10 cellular contexts compared by ENCODE assay signal in genomic region chr2:206804326-206804725, GRCh38.
"Had no signal": no experiment of that assay in that cellular context is flagged by ENCODE, and none has a peak within 500 bp of the region (broad histone marks: within the 10 kb centered on the region; RNA-seq: fewer than 3 reads in every experiment).

No MANE protein-coding gene starts in this region.

- H3K9me3 Mint-ChIP-seq: activated CD4-positive, alpha-beta T cell treated with anti-CD3 and anti-CD28 coated beads, Interleukin-2, amount 10 ng/mL, durations not matched to agents 24 days and 14 days; activated naive CD4-positive, alpha-beta T cell treated with anti-CD3 and anti-CD28 coated beads for 36 hours; natural killer cell treated with Interleukin-12 subunit alpha and Interleukin-12 subunit beta and Interleukin-15 and Interleukin-18, amount 100 ng/mL, for 72 hours; stimulated activated naive CD8-positive, alpha-beta T cell treated with anti-CD3 and anti-CD28 coated beads, Interleukin-15, Interleukin-2, amounts not matched to agents 100 ng/mL and 50 ng/mL, for 24 hours had no signal

- H3K4me3 ChIP-seq: prostate gland, tibial artery had no signal

- H3K4me3 Mint-ChIP-seq: activated CD4-positive, alpha-beta T cell treated with anti-CD3 and anti-CD28 coated beads, Interleukin-2, amount 10 ng/mL, durations not matched to agents 24 days and 14 days; activated naive CD4-positive, alpha-beta T cell treated with anti-CD3 and anti-CD28 coated beads for 36 hours; natural killer cell treated with Interleukin-12 subunit alpha and Interleukin-12 subunit beta and Interleukin-15 and Interleukin-18, amount 100 ng/mL, for 72 hours; stimulated activated naive CD8-positive, alpha-beta T cell treated with anti-CD3 and anti-CD28 coated beads, Interleukin-15, Interleukin-2, amounts not matched to agents 100 ng/mL and 50 ng/mL, for 24 hours had no signal

- H3K27ac Mint-ChIP-seq: activated CD4-positive, alpha-beta T cell treated with anti-CD3 and anti-CD28 coated beads, Interleukin-2, amount 10 ng/mL, durations not matched to agents 24 days and 14 days; activated naive CD4-positive, alpha-beta T cell treated with anti-CD3 and anti-CD28 coated beads for 36 hours; natural killer cell treated with Interleukin-12 subunit alpha and Interleukin-12 subunit beta and Interleukin-15 and Interleukin-18, amount 100 ng/mL, for 72 hours; stimulated activated naive CD8-positive, alpha-beta T cell treated with anti-CD3 and anti-CD28 coated beads, Interleukin-15, Interleukin-2, amounts not matched to agents 100 ng/mL and 50 ng/mL, for 24 hours had no signal

- H3K36me3 Mint-ChIP-seq: natural killer cell treated with Interleukin-12 subunit alpha and Interleukin-12 subunit beta and Interleukin-15 and Interleukin-18, amount 100 ng/mL, for 72 hours had no signal

- H3K4me1 ChIP-seq: prostate gland had no signal

- DNase-seq: activated CD4-positive, alpha-beta T cell treated with anti-CD3 and anti-CD28 coated beads, Interleukin-2, amount 10 ng/mL, durations not matched to agents 24 days and 14 days; activated naive CD4-positive, alpha-beta T cell treated with anti-CD3 and anti-CD28 coated beads for 36 hours; effector memory CD4-positive, alpha-beta T cell; stimulated activated CD4-positive, alpha-beta T cell treated with anti-CD3 and anti-CD28 coated beads, Interleukin-4, amount 100 ng/mL, for 1 hour; T1000; tibial artery; WERI-Rb-1 had no signal

- H3K27me3 ChIP-seq: tibial artery had no signal

- H3K9me3 ChIP-seq: prostate gland, tibial artery had no signal

- ATAC-seq: natural killer cell treated with Interleukin-12 subunit alpha and Interleukin-12 subunit beta and Interleukin-15 and Interleukin-18, amount 100 ng/mL, for 72 hours had no signal

- H3K27ac ChIP-seq: prostate gland, tibial artery, WERI-Rb-1 had no signal

- H3K27me3 Mint-ChIP-seq: activated CD4-positive, alpha-beta T cell treated with anti-CD3 and anti-CD28 coated beads, Interleukin-2, amount 10 ng/mL, durations not matched to agents 24 days and 14 days; natural killer cell treated with Interleukin-12 subunit alpha and Interleukin-12 subunit beta and Interleukin-15 and Interleukin-18, amount 100 ng/mL, for 72 hours; stimulated activated naive CD8-positive, alpha-beta T cell treated with anti-CD3 and anti-CD28 coated beads, Interleukin-15, Interleukin-2, amounts not matched to agents 100 ng/mL and 50 ng/mL, for 24 hours had no signal

- H3K36me3 ChIP-seq: prostate gland, tibial artery, WERI-Rb-1 had no signal
